Comparison of ENCODE assay signal across 23 cellular contexts in the genomic region with DNA sequence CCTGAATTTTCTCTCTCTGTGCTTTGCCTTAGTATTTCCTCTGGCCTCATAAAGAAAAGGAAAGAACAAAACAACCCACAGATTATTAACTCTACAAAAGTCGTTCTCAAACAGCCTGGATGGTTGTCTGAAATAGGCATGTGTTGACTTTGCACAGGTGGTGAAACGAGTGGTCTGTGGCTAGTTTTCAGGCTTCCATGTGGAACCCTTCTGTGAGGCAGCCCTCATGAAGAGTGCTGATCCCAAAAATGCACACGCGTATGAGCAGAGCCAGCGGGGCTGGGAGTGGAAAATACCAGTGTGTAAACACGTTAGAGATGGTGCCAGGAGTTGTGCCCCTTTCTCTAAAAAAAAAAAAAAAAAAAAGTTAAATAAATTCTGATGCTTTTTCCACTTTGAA. TPM values are rescaled to one million over a fixed set of nuclear protein-coding genes. Genes with fewer than 3 reads are reported as not detected.
DNase-seq lines count a peak whose midpoint lies in the region; ATAC-seq lines count a peak whose summit lies in the region.
"Had no signal": no experiment of that assay in that cellular context is flagged by ENCODE, and none has a peak within 500 bp of the region (broad histone marks: within the 10 kb centered on the region; RNA-seq: fewer than 3 reads in every experiment).

No MANE protein-coding gene starts in this region.

- peak; percentile 14 for DNase-seq in DMS53 (lab: John Stamatoyannopoulos, UW)
- DNase-seq in DMS53 treated with DMSO at 0.1 percent for 48 hours (lab: John Stamatoyannopoulos, UW; ENCODE audit: unreplicated experiment), result no peak
- no peak for DNase-seq in SK-N-MC (ENCODE audit: low read depth, low spot score)
- DNase-seq in neuronal stem cell (ENCODE audit: low spot score), result no peak
- DNase-seq: 8988T; CD4-positive, alpha-beta memory T cell; erythroblast; HCEC 1CT; heart left ventricle; lower lobe of right lung; NCI-H2227 treated with DMSO at 0.1 percent for 48 hours; NCI-H82; nephron progenitor cell; OCI-M1; uterus had no signal

- no peak overlapping the region for H3K4me3 ChIP-seq in BLaER1 treated with 17β-estradiol and CSF1 and Interleukin-3, amounts not matched to agents 10 nM and 100 nM
- H3K4me3 ChIP-seq in SK-N-MC, result no peak overlapping the region
- no peak overlapping the region for H3K4me3 ChIP-seq in neuronal stem cell (ENCODE audit: low read length in 2 of 2)
- H3K4me3 ChIP-seq: lower lobe of right lung, uterus had no signal

- peak overlapping the region in 10 of 11 experiments; percentile 12 to 71 (median 56); a peak in 16 of 22 replicates for H3K4me2 ChIP-seq in BLaER1 treated with 17β-estradiol and CSF1 and Interleukin-3, amounts not matched to agents 10 nM and 100 nM
- no peak overlapping the region for H3K4me2 ChIP-seq in neuronal stem cell (ENCODE audit: insufficient read depth, low read length, poor library complexity, severe bottlenecking)

- ATAC-seq in GM19324 (IDR thresholded peaks at IDR 0.05; ENCODE audit: low FRiP score, unreplicated experiment), result no peak
- ATAC-seq in GM18517 (IDR thresholded peaks at IDR 0.05; ENCODE audit: unreplicated experiment), result no peak
- no peak for ATAC-seq in GM21526 (IDR thresholded peaks at IDR 0.05; ENCODE audit: low FRiP score, unreplicated experiment)
- ATAC-seq: activated CD4-positive, alpha-beta T cell treated with anti-CD3 and anti-CD28 coated beads for 36 hours; activated CD8-positive, alpha-beta T cell treated with anti-CD3 and anti-CD28 coated beads, Interleukin-2, amount 10 ng/mL, durations not matched to agents 7 days and 5 days; heart left ventricle; lower lobe of right lung; sciatic nerve; stimulated activated memory B cell treated with anti-CD40 and anti-IgM and Interleukin-4, amounts not matched to agents 10 μg/mL and 1 μg/mL and 100 μg/mL, for 72 hours had no signal

- no peak overlapping the region for H2BK5ac ChIP-seq in neuronal stem cell (ENCODE audit: low read length)

- H2BK12ac ChIP-seq in neuronal stem cell (ENCODE audit: low read length), result no peak overlapping the region

- H3K9me3 ChIP-seq in BLaER1 treated with 17β-estradiol and CSF1 and Interleukin-3, amounts not matched to agents 10 nM and 100 nM (replicated peaks in 1 of 11), result no peaks in the 10 kb centered on the region
- no peaks in the 10 kb centered on the region for H3K9me3 ChIP-seq in SK-N-MC (ENCODE audit: low read depth, low read length)
- no peaks in the 10 kb centered on the region for H3K9me3 ChIP-seq in neuronal stem cell (replicated peaks in 1 of 2; ENCODE audit: control insufficient read depth in 2 of 2, insufficient read depth in 1 of 2, low read depth in 1 of 2, low read length in 2 of 2)
- H3K9me3 ChIP-seq: heart left ventricle, lower lobe of right lung, uterus had no signal

- peak overlapping the region in 2 of 11 experiments; percentile 25 to 45; a peak in 1 of 22 replicates for H3K9ac ChIP-seq in BLaER1 treated with 17β-estradiol and CSF1 and Interleukin-3, amounts not matched to agents 10 nM and 100 nM
- H3K9ac ChIP-seq in SK-N-MC (ENCODE audit: insufficient read length) (peak overlapping the region; percentile 38), neuronal stem cell (ENCODE audit: low read depth, low read length, poor library complexity) (no peak overlapping the region)

- 0 out of 22 replicates have a peak, but pooled peaks cover 0 to 5% (median 0%) of the 10 kb centered on the region in 11 experiments for H3K27me3 ChIP-seq in BLaER1 treated with 17β-estradiol and CSF1 and Interleukin-3, amounts not matched to agents 10 nM and 100 nM
- no peaks in the 10 kb centered on the region for H3K27me3 ChIP-seq in neuronal stem cell (ENCODE audit: control insufficient read depth in 3 of 3, insufficient read depth in 3 of 3, low read depth in 1 of 3, low read length in 3 of 3)
- H3K27me3 ChIP-seq: uterus had no signal

- no peak overlapping the region for H3K18ac ChIP-seq in neuronal stem cell (ENCODE audit: low read length)

- no peak overlapping the region for H4K91ac ChIP-seq in neuronal stem cell (ENCODE audit: low read depth, low read length, poor library complexity)

- no peak overlapping the region for H4K8ac ChIP-seq in neuronal stem cell (ENCODE audit: low read depth, low read length)

- no peak overlapping the region for H3K23ac ChIP-seq in neuronal stem cell (ENCODE audit: low read depth, low read length, poor library complexity)

- H3K27ac ChIP-seq in BLaER1 treated with 17β-estradiol and CSF1 and Interleukin-3, amounts not matched to agents 10 nM and 100 nM, result peak overlapping the region in 4 of 11 experiments; percentile 20 to 61 (median 38); a peak in 7 of 22 replicates
- no peak overlapping the region for H3K27ac ChIP-seq in SK-N-MC
- H3K27ac ChIP-seq in neuronal stem cell (replicated peaks; ENCODE audit: low read length), result no peak overlapping the region
- H3K27ac ChIP-seq: heart left ventricle, lower lobe of right lung, uterus had no signal

- H2AFZ ChIP-seq in neuronal stem cell (ENCODE audit: low read length), result peak overlapping the region; percentile 57

- peaks cover 0 to 41% (median 36%) of the 10 kb centered on the region in 10 experiments; a peak in 17 of 20 replicates for H3K4me1 ChIP-seq in BLaER1 treated with 17β-estradiol and CSF1 and Interleukin-3, amounts not matched to agents 10 nM and 100 nM
- H3K4me1 ChIP-seq in neuronal stem cell (ENCODE audit: control insufficient read depth in 2 of 2, insufficient read depth in 1 of 2, low read depth in 1 of 2, low read length in 2 of 2), result peaks cover 5 to 14% of the 10 kb centered on the region in 2 donors
- H3K4me1 ChIP-seq: uterus had no signal

- H2BK15ac ChIP-seq in neuronal stem cell (ENCODE audit: low read length), result no peak overlapping the region

- no peaks in the 10 kb centered on the region for H3K36me3 ChIP-seq in BLaER1 treated with 17β-estradiol and CSF1 and Interleukin-3, amounts not matched to agents 10 nM and 100 nM
- H3K36me3 ChIP-seq in SK-N-MC (ENCODE audit: insufficient read depth, low read length) (no peaks in the 10 kb centered on the region), neuronal stem cell (replicated peaks in 1 of 2; ENCODE audit: control insufficient read depth in 2 of 2, insufficient read depth in 2 of 2, low read length in 2 of 2) (no peaks in the 10 kb centered on the region)
- H3K36me3 ChIP-seq: heart left ventricle, lower lobe of right lung, uterus had no signal

- H2BK120ac ChIP-seq in neuronal stem cell (ENCODE audit: low read depth, low read length), result no peak overlapping the region

- H3K79me1 ChIP-seq in neuronal stem cell (ENCODE audit: low read depth, low read length), result no peaks in the 10 kb centered on the region

- no peak overlapping the region for H3K4ac ChIP-seq in neuronal stem cell (ENCODE audit: low read length)

- H3K14ac ChIP-seq in neuronal stem cell (ENCODE audit: low read length), result no peak overlapping the region

- WGBS in neuronal stem cell (ENCODE audit: extremely low coverage in 2 of 2, insufficient read length in 2 of 2, insufficient replicate concordance in 1 of 2), 2 donors, result no CpG with 5 or more reads among the region's 6 CpGs

- H2AK5ac ChIP-seq in neuronal stem cell (ENCODE audit: low read depth, low read length), result no peak overlapping the region

- no peaks in the 10 kb centered on the region for H4K20me1 ChIP-seq in BLaER1 treated with 17β-estradiol and CSF1 and Interleukin-3, amounts not matched to agents 10 nM and 100 nM

RNA-seq across cellular contexts. Expression of a gene that starts 4.9 kb away (rescaled TPM):
- polyA plus RNA-seq in neuronal stem cell (2013, experiment 1 of 2), result 132 TPM
- 135 TPM for polyA plus RNA-seq in neuronal stem cell (2013, experiment 2 of 2)

RNA-seq across cellular contexts. Expression of a gene that starts 56.2 kb away (rescaled TPM):
- polyA plus RNA-seq in neuronal stem cell (2013, experiment 1 of 2), result 51.9 TPM
- polyA plus RNA-seq in neuronal stem cell (2013, experiment 2 of 2), result 52.1 TPM
